15 cellular contexts compared by ENCODE assay signal in the genomic region with DNA sequence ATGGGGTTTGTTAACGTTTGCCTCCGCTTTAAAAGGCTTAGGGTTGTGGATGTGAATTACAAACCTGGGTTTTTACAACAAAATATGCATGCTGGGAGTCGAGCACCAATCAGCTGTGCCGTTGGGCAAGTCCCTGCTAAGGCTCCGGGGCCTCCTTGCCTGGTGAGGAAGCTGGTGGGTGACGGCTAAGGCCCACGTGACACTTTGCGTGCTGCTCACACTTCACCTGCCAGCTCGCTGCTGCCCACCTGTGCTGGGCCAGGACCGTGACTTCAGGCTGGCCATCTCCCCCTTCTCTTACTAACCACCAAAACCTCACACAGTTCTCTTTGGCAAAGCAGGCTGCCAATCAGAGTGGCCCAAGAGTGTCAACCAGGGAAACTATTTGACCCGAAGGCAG.
A peak's percentile ranks its signal among the peaks of the same experiment; 100 is the strongest.
DNase-seq lines count a peak whose midpoint lies in the region; ATAC-seq lines count a peak whose summit lies in the region.
"Had no signal": no experiment of that assay in that cellular context is flagged by ENCODE, and none has a peak within 500 bp of the region (broad histone marks: within the 10 kb centered on the region; RNA-seq: fewer than 3 reads in every experiment).

No MANE protein-coding gene starts in this region.

- H3K27ac Mint-ChIP-seq in CD4-positive, CD25-positive, alpha-beta regulatory T cell = peak overlapping the region; percentile 52 to 73 (median 67)
- H3K27ac Mint-ChIP-seq in CD4-positive, alpha-beta memory T cell = peak overlapping the region; percentile 58 to 92 (median 83)
- peak overlapping the region; percentile 69 for H3K27ac Mint-ChIP-seq in activated CD4-positive, alpha-beta memory T cell treated with anti-CD3 and anti-CD28 coated beads for 36 hours
- peak overlapping the region; percentile 47 to 100 (median 92) for H3K27ac Mint-ChIP-seq in naive thymus-derived CD4-positive, alpha-beta T cell
- H3K27ac Mint-ChIP-seq: natural killer cell; stimulated activated memory B cell treated with anti-CD40 and anti-IgM and Interleukin-4, amounts not matched to agents 10 μg/mL and 1 μg/mL and 100 μg/mL, for 72 hours had no signal

- H3K4me3 Mint-ChIP-seq in CD4-positive, CD25-positive, alpha-beta regulatory T cell = peak overlapping the region in 1 of 4 donors; percentile 28
- H3K4me3 Mint-ChIP-seq in CD4-positive, alpha-beta memory T cell = peak overlapping the region in 2 of 8 donors; percentile 31 to 61
- no peak overlapping the region for H3K4me3 Mint-ChIP-seq in activated CD4-positive, alpha-beta memory T cell treated with anti-CD3 and anti-CD28 coated beads for 36 hours
- peak overlapping the region in 5 of 10 donors; percentile 27 to 49 (median 37) for H3K4me3 Mint-ChIP-seq in naive thymus-derived CD4-positive, alpha-beta T cell
- H3K4me3 Mint-ChIP-seq: activated T-helper 17 cell treated with anti-CD3 and anti-CD28 coated beads, Interleukin-2, amount 50 U/mL, for 72 hours; natural killer cell; stimulated activated memory B cell treated with anti-CD40 and anti-IgM and Interleukin-4, amounts not matched to agents 10 μg/mL and 1 μg/mL and 100 μg/mL, for 72 hours had no signal

- peaks cover 17% of the 10 kb centered on the region for H3K4me1 ChIP-seq in CD4-positive, CD25-positive, alpha-beta regulatory T cell (ENCODE audit: control insufficient read depth, insufficient read depth, low read length, poor library complexity, severe bottlenecking)
- peaks cover 34% of the 10 kb centered on the region for H3K4me1 ChIP-seq in CD4-positive, alpha-beta memory T cell (ENCODE audit: insufficient read depth, low read length)
- H3K4me1 ChIP-seq in naive thymus-derived CD4-positive, alpha-beta T cell (ENCODE audit: control insufficient read depth in 2 of 2, insufficient read depth in 2 of 2, low read length in 2 of 2) = peaks cover 18 to 30% of the 10 kb centered on the region in 2 donors

- no peak overlapping the region for H3K27ac ChIP-seq in CD4-positive, CD25-positive, alpha-beta regulatory T cell (ENCODE audit: insufficient read depth, low read length, poor library complexity, severe bottlenecking)
- no peak overlapping the region for H3K27ac ChIP-seq in CD4-positive, alpha-beta memory T cell (ENCODE audit: low read depth, low read length)
- peak overlapping the region; percentile 10 for H3K27ac ChIP-seq in naive thymus-derived CD4-positive, alpha-beta T cell (ENCODE audit: low read depth, low read length)
- H3K27ac ChIP-seq: thyroid gland had no signal

- H3K36me3 ChIP-seq in CD4-positive, CD25-positive, alpha-beta regulatory T cell (ENCODE audit: control insufficient read depth, insufficient read depth, low read length) = no peaks in the 10 kb centered on the region
- H3K36me3 ChIP-seq in CD4-positive, alpha-beta memory T cell (ENCODE audit: insufficient read depth, low read length) = no peaks in the 10 kb centered on the region
- peaks cover 0 to 14% (median 0%) of the 10 kb centered on the region in 3 experiments for H3K36me3 ChIP-seq in naive thymus-derived CD4-positive, alpha-beta T cell (ENCODE audit: control insufficient read depth in 2 of 3, insufficient read depth in 3 of 3, low read length in 3 of 3)
- H3K36me3 ChIP-seq: thyroid gland had no signal

- peaks cover 6% of the 10 kb centered on the region for H3K27me3 Mint-ChIP-seq in CD4-positive, CD25-positive, alpha-beta regulatory T cell
- H3K27me3 Mint-ChIP-seq in CD4-positive, alpha-beta memory T cell = no peaks in the 10 kb centered on the region
- H3K27me3 Mint-ChIP-seq in activated CD4-positive, alpha-beta memory T cell treated with anti-CD3 and anti-CD28 coated beads for 36 hours = no peaks in the 10 kb centered on the region
- no peaks in the 10 kb centered on the region for H3K27me3 Mint-ChIP-seq in naive thymus-derived CD4-positive, alpha-beta T cell
- H3K27me3 Mint-ChIP-seq: activated T-helper 17 cell treated with anti-CD3 and anti-CD28 coated beads, Interleukin-2, amount 50 U/mL, for 72 hours; stimulated activated memory B cell treated with anti-CD40 and anti-IgM and Interleukin-4, amounts not matched to agents 10 μg/mL and 1 μg/mL and 100 μg/mL, for 72 hours had no signal

- POLR2A ChIA-PET in CD4-positive, alpha-beta memory T cell (lab: Charles Lee; ENCODE audit: partially characterized antibody) = interaction anchor here (1.0 kb wide), 1 partner anchor 41 kb away, joined by 3 read pairs; no protein-coding TSS in a partner anchor
- POLR2A ChIA-PET in activated CD4-positive, alpha-beta memory T cell treated with anti-CD3 and anti-CD28 coated beads for 36 hours (lab: Charles Lee) = no interaction called here
- POLR2A ChIA-PET in naive thymus-derived CD4-positive, alpha-beta T cell (lab: Charles Lee) = interaction anchor here (1.9 to 2.5 kb wide), 2 partner anchors 11 to 41 kb away, joined by 5 to 10 read pairs; no protein-coding TSS in a partner anchor

- H3K36me3 Mint-ChIP-seq in CD4-positive, CD25-positive, alpha-beta regulatory T cell = peaks cover 3% of the 10 kb centered on the region
- peaks cover 21 to 32% of the 10 kb centered on the region in 2 donors for H3K36me3 Mint-ChIP-seq in CD4-positive, alpha-beta memory T cell
- peaks cover 5% of the 10 kb centered on the region for H3K36me3 Mint-ChIP-seq in activated CD4-positive, alpha-beta memory T cell treated with anti-CD3 and anti-CD28 coated beads for 36 hours
- H3K36me3 Mint-ChIP-seq in naive thymus-derived CD4-positive, alpha-beta T cell = peaks cover 0 to 31% (median 6%) of the 10 kb centered on the region in 5 donors
- H3K36me3 Mint-ChIP-seq: natural killer cell; stimulated activated memory B cell treated with anti-CD40 and anti-IgM and Interleukin-4, amounts not matched to agents 10 μg/mL and 1 μg/mL and 100 μg/mL, for 72 hours had no signal

- peaks cover 5 to 33% (median 15%) of the 10 kb centered on the region in 4 donors for H3K4me1 Mint-ChIP-seq in CD4-positive, CD25-positive, alpha-beta regulatory T cell
- H3K4me1 Mint-ChIP-seq in CD4-positive, alpha-beta memory T cell = peaks cover 19 to 44% (median 29%) of the 10 kb centered on the region in 4 donors
- peaks cover 30% of the 10 kb centered on the region for H3K4me1 Mint-ChIP-seq in activated CD4-positive, alpha-beta memory T cell treated with anti-CD3 and anti-CD28 coated beads for 36 hours (ENCODE audit: low read depth)
- H3K4me1 Mint-ChIP-seq in naive thymus-derived CD4-positive, alpha-beta T cell = peaks cover 13 to 49% (median 37%) of the 10 kb centered on the region in 7 donors

- intact Hi-C loops in CD4-positive, alpha-beta memory T cell (cut with micrococcal nuclease) = no loop called here
- intact Hi-C loops in activated CD4-positive, alpha-beta memory T cell treated with anti-CD3 and anti-CD28 coated beads for 36 hours (cut with micrococcal nuclease) = no loop called here
- intact Hi-C loops in naive thymus-derived CD4-positive, alpha-beta T cell (cut with micrococcal nuclease) = loop anchor here in 1 of 2 donors (1.0 kb wide), 2 partner anchors 41 to 226 kb away; no protein-coding TSS in a partner anchor

- no peaks in the 10 kb centered on the region for H3K9me3 Mint-ChIP-seq in CD4-positive, CD25-positive, alpha-beta regulatory T cell
- no peaks in the 10 kb centered on the region for H3K9me3 Mint-ChIP-seq in CD4-positive, alpha-beta memory T cell
- H3K9me3 Mint-ChIP-seq in activated CD4-positive, alpha-beta memory T cell treated with anti-CD3 and anti-CD28 coated beads for 36 hours = no peaks in the 10 kb centered on the region
- no peaks in the 10 kb centered on the region for H3K9me3 Mint-ChIP-seq in naive thymus-derived CD4-positive, alpha-beta T cell
- H3K9me3 Mint-ChIP-seq: activated T-helper 17 cell treated with anti-CD3 and anti-CD28 coated beads, Interleukin-2, amount 50 U/mL, for 72 hours; natural killer cell; stimulated activated memory B cell treated with anti-CD40 and anti-IgM and Interleukin-4, amounts not matched to agents 10 μg/mL and 1 μg/mL and 100 μg/mL, for 72 hours had no signal

- H3K27me3 ChIP-seq in CD4-positive, CD25-positive, alpha-beta regulatory T cell (ENCODE audit: control insufficient read depth, insufficient read depth, low read length) = no peaks in the 10 kb centered on the region
- H3K27me3 ChIP-seq in CD4-positive, alpha-beta memory T cell (ENCODE audit: insufficient read depth, low read length) = no peaks in the 10 kb centered on the region
- no peaks in the 10 kb centered on the region for H3K27me3 ChIP-seq in naive thymus-derived CD4-positive, alpha-beta T cell (ENCODE audit: control insufficient read depth in 2 of 2, insufficient read depth in 2 of 2, low read length in 2 of 2)
- H3K27me3 ChIP-seq: esophagus squamous epithelium, Peyer's patch, thyroid gland had no signal

- no peaks in the 10 kb centered on the region for H3K9me3 ChIP-seq in CD4-positive, CD25-positive, alpha-beta regulatory T cell (ENCODE audit: control insufficient read depth in 2 of 2, low read length in 2 of 2)
- H3K9me3 ChIP-seq in CD4-positive, alpha-beta memory T cell (ENCODE audit: control insufficient read depth in 1 of 2, low read length in 2 of 2) = no peaks in the 10 kb centered on the region
- H3K9me3 ChIP-seq in naive thymus-derived CD4-positive, alpha-beta T cell (ENCODE audit: control insufficient read depth in 2 of 3, low read length in 3 of 3) = no peaks in the 10 kb centered on the region
- H3K9me3 ChIP-seq: esophagus squamous epithelium, Peyer's patch, thyroid gland had no signal

- H3K4me3 ChIP-seq in CD4-positive, CD25-positive, alpha-beta regulatory T cell (ENCODE audit: low read depth, low read length) = no peak overlapping the region
- no peak overlapping the region for H3K4me3 ChIP-seq in CD4-positive, alpha-beta memory T cell (ENCODE audit: low read length in 2 of 2)
- H3K4me3 ChIP-seq in naive thymus-derived CD4-positive, alpha-beta T cell (ENCODE audit: low read length) = no peak overlapping the region
- H3K4me3 ChIP-seq: esophagus squamous epithelium, Peyer's patch, thyroid gland had no signal

- DNase-seq in CD4-positive, CD25-positive, alpha-beta regulatory T cell = no peak
- no peak for DNase-seq in CD4-positive, alpha-beta memory T cell
- DNase-seq in activated CD4-positive, alpha-beta memory T cell treated with anti-CD3 and anti-CD28 coated beads for 36 hours = no peak
- DNase-seq in naive thymus-derived CD4-positive, alpha-beta T cell = no peak
- DNase-seq in stimulated activated CD4-positive, alpha-beta T cell treated with anti-CD3 and anti-CD28 coated beads, Interleukin-4, amount 100 ng/mL, for 1 hour = no peak
- DNase-seq in NCI-H187 treated with DMSO at 0.1 percent for 48 hours (lab: John Stamatoyannopoulos, UW) = no peak
- DNase-seq: esophagus squamous epithelium; NCI-H1092 treated with DMSO at 0.1 percent for 48 hours; NK-92 treated with Interleukin-12 subunit alpha and Interleukin-12 subunit beta, amount 100 ng/mL, for 24 hours had no signal

- ATAC-seq in CD4-positive, CD25-positive, alpha-beta regulatory T cell (ENCODE audit: low read depth in 2 of 2) = no peak
- no peak for ATAC-seq in naive thymus-derived CD4-positive, alpha-beta T cell
- no peak for ATAC-seq in GM19328 (IDR thresholded peaks at IDR 0.05; ENCODE audit: unreplicated experiment)
- ATAC-seq: stimulated activated memory B cell treated with anti-CD40 and anti-IgM and Interleukin-4, amounts not matched to agents 10 μg/mL and 1 μg/mL and 100 μg/mL, for 72 hours had no signal

- CTCF ChIA-PET in CD4-positive, alpha-beta memory T cell (lab: Charles Lee; ENCODE audit: partially characterized antibody) = interaction anchor here (0.9 to 1.7 kb wide), 2 partner anchors 17 to 41 kb away, joined by 3 to 9 read pairs; no protein-coding TSS in a partner anchor
- CTCF ChIA-PET in activated CD4-positive, alpha-beta memory T cell treated with anti-CD3 and anti-CD28 coated beads for 36 hours (lab: Charles Lee) = interaction anchor here (0.7 to 5.5 kb wide), 13 partner anchors 8 to 226 kb away, joined by 3 to 65 read pairs (median 3); no protein-coding TSS in a partner anchor
- CTCF ChIA-PET in naive thymus-derived CD4-positive, alpha-beta T cell (lab: Charles Lee) = interaction anchor here (0.9 to 6.4 kb wide), 8 partner anchors 9 to 253 kb away, joined by 3 to 33 read pairs (median 4); no protein-coding TSS in a partner anchor
